In the genomic region with DNA sequence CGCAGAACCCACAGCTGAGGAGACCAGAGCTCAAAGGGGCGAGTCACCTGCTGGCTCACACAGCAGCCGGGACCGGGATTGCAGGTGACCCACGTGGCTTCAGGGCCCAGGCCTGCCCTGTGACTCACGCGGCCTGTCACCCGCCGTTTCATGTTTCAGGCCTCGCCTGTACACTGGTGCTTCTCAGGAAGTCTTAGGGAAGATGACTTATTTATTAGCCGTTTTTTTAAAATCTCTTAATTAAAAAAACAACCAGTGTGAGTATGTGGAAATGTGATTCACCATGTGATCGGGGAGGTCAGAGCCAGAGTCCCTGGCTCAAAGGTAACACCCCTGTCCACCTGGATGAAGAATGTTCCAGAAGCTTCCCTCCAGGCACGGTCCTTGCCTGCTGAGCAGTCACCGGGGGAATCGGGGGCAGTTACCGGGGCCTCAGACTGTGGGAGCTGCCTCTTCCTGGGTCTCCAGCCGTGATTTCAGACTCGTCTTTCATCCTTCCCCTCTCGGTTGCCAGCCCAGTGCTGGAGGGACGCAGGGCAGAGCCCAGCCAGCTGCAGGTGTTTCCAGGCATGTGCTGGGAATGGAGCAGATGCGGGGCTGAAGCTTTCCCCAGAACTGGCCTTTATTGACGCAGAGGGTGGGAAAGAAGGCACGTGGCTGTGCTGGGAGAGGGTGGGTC, we compare ENCODE assay signal across 1 cellular context.
TF ChIP-seq lines count a peak whose summit lies in the region.

No MANE protein-coding gene starts in this region.

TF ChIP-seq in K562, 482 proteins besides CTCF, POLR2A, EP300 and RAD21 (continued from another document and continues in another):
- TF ChIP-seq ZNF280B (CRISPR knock-in tag; IDR thresholded peaks at IDR 0.05) = no peak
- TF ChIP-seq GTF3C2 (IDR thresholded peaks at IDR 0.05; ENCODE audit: borderline replicate concordance, extremely low read depth, insufficient read length) = no peak
- TF ChIP-seq U2AF2 (optimal IDR thresholded peaks at IDR 0.05; ENCODE audit: low read depth, low read length) = no peak
- no peak for TF ChIP-seq MTA1 (IDR thresholded peaks at IDR 0.05; ENCODE audit: borderline replicate concordance)
- TF ChIP-seq RFX5 (IDR thresholded peaks at IDR 0.05; ENCODE audit: low read depth, low read length) = no peak
- no peak for TF ChIP-seq THRAP3 (IDR thresholded peaks at IDR 0.05; ENCODE audit: borderline replicate concordance)
- no peak for TF ChIP-seq PATZ1 (CRISPR knock-in tag; IDR thresholded peaks at IDR 0.05; ENCODE audit: borderline replicate concordance)
- TF ChIP-seq ZNF197 (CRISPR knock-in tag; IDR thresholded peaks at IDR 0.05; ENCODE audit: low read depth) = no peak
- TF ChIP-seq FOXP4 (CRISPR knock-in tag; IDR thresholded peaks at IDR 0.05; ENCODE audit: borderline replicate concordance) = no peak
- no peak for TF ChIP-seq KLF16 (IDR thresholded peaks at IDR 0.05)
- TF ChIP-seq RCOR1 (IDR thresholded peaks at IDR 0.05; ENCODE audit: borderline replicate concordance in 1 of 2, low read depth in 2 of 2, low read length in 2 of 2) = peak in 1 of 2 experiments; percentile 65; a peak in 1 of 4 replicates
- no peak for TF ChIP-seq CHD2 (IDR thresholded peaks at IDR 0.05; ENCODE audit: low read depth, low read length)
- TF ChIP-seq CHD1 (IDR thresholded peaks at IDR 0.05; ENCODE audit: low read length) = no peak
- TF ChIP-seq, protein P1, sequence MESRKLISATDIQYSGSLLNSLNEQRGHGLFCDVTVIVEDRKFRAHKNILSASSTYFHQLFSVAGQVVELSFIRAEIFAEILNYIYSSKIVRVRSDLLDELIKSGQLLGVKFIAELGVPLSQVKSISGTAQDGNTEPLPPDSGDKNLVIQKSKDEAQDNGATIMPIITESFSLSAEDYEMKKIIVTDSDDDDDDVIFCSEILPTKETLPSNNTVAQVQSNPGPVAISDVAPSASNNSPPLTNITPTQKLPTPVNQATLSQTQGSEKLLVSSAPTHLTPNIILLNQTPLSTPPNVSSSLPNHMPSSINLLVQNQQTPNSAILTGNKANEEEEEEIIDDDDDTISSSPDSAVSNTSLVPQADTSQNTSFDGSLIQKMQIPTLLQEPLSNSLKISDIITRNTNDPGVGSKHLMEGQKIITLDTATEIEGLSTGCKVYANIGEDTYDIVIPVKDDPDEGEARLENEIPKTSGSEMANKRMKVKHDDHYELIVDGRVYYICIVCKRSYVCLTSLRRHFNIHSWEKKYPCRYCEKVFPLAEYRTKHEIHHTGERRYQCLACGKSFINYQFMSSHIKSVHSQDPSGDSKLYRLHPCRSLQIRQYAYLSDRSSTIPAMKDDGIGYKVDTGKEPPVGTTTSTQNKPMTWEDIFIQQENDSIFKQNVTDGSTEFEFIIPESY (CRISPR knock-in tag; IDR thresholded peaks at IDR 0.05) = peak; percentile 28; the same call in 1 of the 2 replicates
- TF ChIP-seq, protein P2, sequence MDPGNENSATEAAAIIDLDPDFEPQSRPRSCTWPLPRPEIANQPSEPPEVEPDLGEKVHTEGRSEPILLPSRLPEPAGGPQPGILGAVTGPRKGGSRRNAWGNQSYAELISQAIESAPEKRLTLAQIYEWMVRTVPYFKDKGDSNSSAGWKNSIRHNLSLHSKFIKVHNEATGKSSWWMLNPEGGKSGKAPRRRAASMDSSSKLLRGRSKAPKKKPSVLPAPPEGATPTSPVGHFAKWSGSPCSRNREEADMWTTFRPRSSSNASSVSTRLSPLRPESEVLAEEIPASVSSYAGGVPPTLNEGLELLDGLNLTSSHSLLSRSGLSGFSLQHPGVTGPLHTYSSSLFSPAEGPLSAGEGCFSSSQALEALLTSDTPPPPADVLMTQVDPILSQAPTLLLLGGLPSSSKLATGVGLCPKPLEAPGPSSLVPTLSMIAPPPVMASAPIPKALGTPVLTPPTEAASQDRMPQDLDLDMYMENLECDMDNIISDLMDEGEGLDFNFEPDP (CRISPR knock-in tag; IDR thresholded peaks at IDR 0.05) = no peak
- TF ChIP-seq ATF1 (CRISPR knock-in tag; IDR thresholded peaks at IDR 0.05) = no peak
- peak; percentile 66 for TF ChIP-seq ATF1 (tag; IDR thresholded peaks at IDR 0.05)
- TF ChIP-seq ZNF764 (CRISPR knock-in tag; IDR thresholded peaks at IDR 0.05; ENCODE audit: low read depth) = no peak
- TF ChIP-seq SRF (CRISPR knock-in tag; IDR thresholded peaks at IDR 0.05) = no peak
- TF ChIP-seq, protein P3, sequence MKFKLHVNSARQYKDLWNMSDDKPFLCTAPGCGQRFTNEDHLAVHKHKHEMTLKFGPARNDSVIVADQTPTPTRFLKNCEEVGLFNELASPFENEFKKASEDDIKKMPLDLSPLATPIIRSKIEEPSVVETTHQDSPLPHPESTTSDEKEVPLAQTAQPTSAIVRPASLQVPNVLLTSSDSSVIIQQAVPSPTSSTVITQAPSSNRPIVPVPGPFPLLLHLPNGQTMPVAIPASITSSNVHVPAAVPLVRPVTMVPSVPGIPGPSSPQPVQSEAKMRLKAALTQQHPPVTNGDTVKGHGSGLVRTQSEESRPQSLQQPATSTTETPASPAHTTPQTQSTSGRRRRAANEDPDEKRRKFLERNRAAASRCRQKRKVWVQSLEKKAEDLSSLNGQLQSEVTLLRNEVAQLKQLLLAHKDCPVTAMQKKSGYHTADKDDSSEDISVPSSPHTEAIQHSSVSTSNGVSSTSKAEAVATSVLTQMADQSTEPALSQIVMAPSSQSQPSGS (CRISPR knock-in tag; IDR thresholded peaks at IDR 0.05) = no peak
- no peak for TF ChIP-seq KDM5B (IDR thresholded peaks at IDR 0.05; ENCODE audit: insufficient replicate concordance, low read depth, low read length)
- TF ChIP-seq, protein P4, sequence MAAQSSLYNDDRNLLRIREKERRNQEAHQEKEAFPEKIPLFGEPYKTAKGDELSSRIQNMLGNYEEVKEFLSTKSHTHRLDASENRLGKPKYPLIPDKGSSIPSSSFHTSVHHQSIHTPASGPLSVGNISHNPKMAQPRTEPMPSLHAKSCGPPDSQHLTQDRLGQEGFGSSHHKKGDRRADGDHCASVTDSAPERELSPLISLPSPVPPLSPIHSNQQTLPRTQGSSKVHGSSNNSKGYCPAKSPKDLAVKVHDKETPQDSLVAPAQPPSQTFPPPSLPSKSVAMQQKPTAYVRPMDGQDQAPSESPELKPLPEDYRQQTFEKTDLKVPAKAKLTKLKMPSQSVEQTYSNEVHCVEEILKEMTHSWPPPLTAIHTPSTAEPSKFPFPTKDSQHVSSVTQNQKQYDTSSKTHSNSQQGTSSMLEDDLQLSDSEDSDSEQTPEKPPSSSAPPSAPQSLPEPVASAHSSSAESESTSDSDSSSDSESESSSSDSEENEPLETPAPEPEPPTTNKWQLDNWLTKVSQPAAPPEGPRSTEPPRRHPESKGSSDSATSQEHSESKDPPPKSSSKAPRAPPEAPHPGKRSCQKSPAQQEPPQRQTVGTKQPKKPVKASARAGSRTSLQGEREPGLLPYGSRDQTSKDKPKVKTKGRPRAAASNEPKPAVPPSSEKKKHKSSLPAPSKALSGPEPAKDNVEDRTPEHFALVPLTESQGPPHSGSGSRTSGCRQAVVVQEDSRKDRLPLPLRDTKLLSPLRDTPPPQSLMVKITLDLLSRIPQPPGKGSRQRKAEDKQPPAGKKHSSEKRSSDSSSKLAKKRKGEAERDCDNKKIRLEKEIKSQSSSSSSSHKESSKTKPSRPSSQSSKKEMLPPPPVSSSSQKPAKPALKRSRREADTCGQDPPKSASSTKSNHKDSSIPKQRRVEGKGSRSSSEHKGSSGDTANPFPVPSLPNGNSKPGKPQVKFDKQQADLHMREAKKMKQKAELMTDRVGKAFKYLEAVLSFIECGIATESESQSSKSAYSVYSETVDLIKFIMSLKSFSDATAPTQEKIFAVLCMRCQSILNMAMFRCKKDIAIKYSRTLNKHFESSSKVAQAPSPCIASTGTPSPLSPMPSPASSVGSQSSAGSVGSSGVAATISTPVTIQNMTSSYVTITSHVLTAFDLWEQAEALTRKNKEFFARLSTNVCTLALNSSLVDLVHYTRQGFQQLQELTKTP (IDR thresholded peaks at IDR 0.05; ENCODE audit: low read depth in 1 of 2, partially characterized antibody in 2 of 2) = no peak
- TF ChIP-seq GATAD2A (IDR thresholded peaks at IDR 0.05) = no peak; the same call in 1 of the 2 replicates
- TF ChIP-seq NELFE (IDR thresholded peaks at IDR 0.05; ENCODE audit: insufficient read depth, insufficient read length) = no peak
- TF ChIP-seq, protein P5, sequence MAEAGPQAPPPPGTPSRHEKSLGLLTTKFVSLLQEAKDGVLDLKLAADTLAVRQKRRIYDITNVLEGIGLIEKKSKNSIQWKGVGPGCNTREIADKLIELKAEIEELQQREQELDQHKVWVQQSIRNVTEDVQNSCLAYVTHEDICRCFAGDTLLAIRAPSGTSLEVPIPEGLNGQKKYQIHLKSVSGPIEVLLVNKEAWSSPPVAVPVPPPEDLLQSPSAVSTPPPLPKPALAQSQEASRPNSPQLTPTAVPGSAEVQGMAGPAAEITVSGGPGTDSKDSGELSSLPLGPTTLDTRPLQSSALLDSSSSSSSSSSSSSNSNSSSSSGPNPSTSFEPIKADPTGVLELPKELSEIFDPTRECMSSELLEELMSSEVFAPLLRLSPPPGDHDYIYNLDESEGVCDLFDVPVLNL (CRISPR knock-in tag; IDR thresholded peaks at IDR 0.05; ENCODE audit: low read depth) = no peak
- TF ChIP-seq PRMT5 (CRISPR knock-in tag; IDR thresholded peaks at IDR 0.05) = no peak
- TF ChIP-seq ZNF77 (CRISPR knock-in tag; IDR thresholded peaks at IDR 0.05) = no peak
- no peak for TF ChIP-seq SMAD1 (IDR thresholded peaks at IDR 0.05; ENCODE audit: low read depth, low read length, partially characterized antibody)
- TF ChIP-seq RBM14 (IDR thresholded peaks at IDR 0.05; ENCODE audit: borderline replicate concordance, insufficient read depth, low read depth, low read length) = no peak
- TF ChIP-seq ZFPM2 (CRISPR knock-in tag; IDR thresholded peaks at IDR 0.05) = no peak
- no peak for TF ChIP-seq RBM39 (optimal IDR thresholded peaks at IDR 0.05; ENCODE audit: low read depth, low read length)
- TF ChIP-seq, protein P6, sequence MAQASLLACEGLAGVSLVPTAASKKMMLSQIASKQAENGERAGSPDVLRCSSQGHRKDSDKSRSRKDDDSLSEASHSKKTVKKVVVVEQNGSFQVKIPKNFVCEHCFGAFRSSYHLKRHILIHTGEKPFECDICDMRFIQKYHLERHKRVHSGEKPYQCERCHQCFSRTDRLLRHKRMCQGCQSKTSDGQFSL (CRISPR knock-in tag; IDR thresholded peaks at IDR 0.05) = no peak
- TF ChIP-seq, protein P6 (tag; IDR thresholded peaks at IDR 0.05) = no peak
- 0 out of 2 replicates have a peak, but pooled peaks have one; percentile 8 for TF ChIP-seq SOX6 (IDR thresholded peaks at IDR 0.05)
